In genomic region chr7:95441042-95441823, GRCh38 we compare ENCODE assay signal across 22 cellular contexts.
DNase-seq lines count a peak whose midpoint lies in the region; TF ChIP-seq lines count a peak whose summit lies in the region.
"Had no signal": no experiment of that assay in that cellular context is flagged by ENCODE, and none has a peak within 500 bp of the region (broad histone marks: within the 10 kb centered on the region; RNA-seq: fewer than 3 reads in every experiment).

No MANE protein-coding gene starts in this region.

- H3K9me3 Mint-ChIP-seq in nephron progenitor cell: no peaks in the 10 kb centered on the region
- H3K9me3 Mint-ChIP-seq: effector memory CD8-positive, alpha-beta T cell; naive B cell had no signal

- peaks cover 27% of the 10 kb centered on the region for H3K4me1 Mint-ChIP-seq in nephron progenitor cell
- H3K4me1 Mint-ChIP-seq: naive B cell had no signal

- H3K4me3 Mint-ChIP-seq in nephron progenitor cell: no peak overlapping the region
- H3K4me3 Mint-ChIP-seq: effector memory CD8-positive, alpha-beta T cell had no signal

- DNase-seq in ACHN (peak; percentile 99), amniotic epithelial cell (ENCODE audit: low read depth) (peak; percentile 78), kidney glomerular epithelial cell (lab: John Stamatoyannopoulos, UW) (peak; percentile 91), nephron progenitor cell (no peak), pons (ENCODE audit: low spot score) (no peak), cortex of kidney (lab: John Stamatoyannopoulos, UW) (no peak), WERI-Rb-1 (no peak), NCI-H510A (lab: John Stamatoyannopoulos, UW) (no peak)
- DNase-seq: activated CD4-positive, alpha-beta T cell treated with anti-CD3 and anti-CD28 coated beads for 4 hours; activated CD8-positive, alpha-beta memory T cell treated with anti-CD3 and anti-CD28 coated beads, Interleukin-2, amount 50 U/mL, for 48 hours; DMS153; effector memory CD8-positive, alpha-beta T cell; GF-D8; hypothalamus; Karpas-422; left cardiac atrium; naive B cell; NCI-H1105 treated with DMSO at 0.1 percent for 48 hours; stimulated activated CD4-positive, alpha-beta T cell treated with anti-CD3 and anti-CD28 coated beads, Interleukin-12 subunit alpha, Interleukin-12 subunit beta, amount 100 ng/mL, for 4 hours had no signal

- H3K27ac Mint-ChIP-seq in nephron progenitor cell: peak overlapping the region; percentile 62
- H3K27ac Mint-ChIP-seq: effector memory CD8-positive, alpha-beta T cell; naive B cell had no signal

- no peaks in the 10 kb centered on the region for H3K36me3 ChIP-seq in WERI-Rb-1
- H3K36me3 ChIP-seq: BLaER1 treated with 17β-estradiol and CSF1 and Interleukin-3, amounts not matched to agents 10 nM and 100 nM; SJSA1 had no signal

- H3K4me3 ChIP-seq in WERI-Rb-1 (ENCODE audit: low read depth, low read length): no peak overlapping the region
- H3K4me3 ChIP-seq: BLaER1 treated with 17β-estradiol and CSF1 and Interleukin-3, amounts not matched to agents 10 nM and 100 nM; GM12878; SJSA1 had no signal

- H3K27ac ChIP-seq in WERI-Rb-1: no peak overlapping the region
- H3K27ac ChIP-seq: BLaER1 treated with 17β-estradiol and CSF1 and Interleukin-3, amounts not matched to agents 10 nM and 100 nM; SJSA1 had no signal

- no peaks in the 10 kb centered on the region for H3K27me3 ChIP-seq in WERI-Rb-1 (ENCODE audit: insufficient read depth, low read depth, severe bottlenecking)
- H3K27me3 ChIP-seq: BLaER1 treated with 17β-estradiol and CSF1 and Interleukin-3, amounts not matched to agents 10 nM and 100 nM; SJSA1 had no signal

- no peak for TF ChIP-seq CTCF in nephron progenitor cell (IDR thresholded peaks at IDR 0.05)
- TF ChIP-seq CTCF in WERI-Rb-1 (IDR thresholded peaks at IDR 0.05; ENCODE audit: low read depth, low read length): no peak

- peaks cover 5% of the 10 kb centered on the region for H3K27me3 Mint-ChIP-seq in nephron progenitor cell (ENCODE audit: low read depth, poor library complexity)
- H3K27me3 Mint-ChIP-seq: effector memory CD8-positive, alpha-beta T cell had no signal

- H3K9me3 ChIP-seq in WERI-Rb-1 (ENCODE audit: severe bottlenecking): no peaks in the 10 kb centered on the region
- H3K9me3 ChIP-seq: BLaER1 treated with 17β-estradiol and CSF1 and Interleukin-3, amounts not matched to agents 10 nM and 100 nM; SJSA1 had no signal

- H3K36me3 Mint-ChIP-seq in nephron progenitor cell (ENCODE audit: low read depth): no peaks in the 10 kb centered on the region
- H3K36me3 Mint-ChIP-seq: naive B cell had no signal

- in situ Hi-C loops in ACHN (cut with HindIII; ENCODE audit: low pct_ligation_motif_present, low pct_unique_long_range_greater_than_20kb, low sequenced_read_pairs): no loop called here

Comparison
In these comparisons a context has a peak if more than half of its experiments do, and no peak if none do; other contexts are left out.
1. DNase-seq: peak in ACHN (single experiment), amniotic epithelial cell (single experiment) and kidney glomerular epithelial cell (single experiment); none in nephron progenitor cell (single experiment), pons (single experiment), cortex of kidney (single experiment), WERI-Rb-1 (single experiment) and NCI-H510A (single experiment).